Comparison of ENCODE assay signal across 20 cellular contexts in the genomic region with DNA sequence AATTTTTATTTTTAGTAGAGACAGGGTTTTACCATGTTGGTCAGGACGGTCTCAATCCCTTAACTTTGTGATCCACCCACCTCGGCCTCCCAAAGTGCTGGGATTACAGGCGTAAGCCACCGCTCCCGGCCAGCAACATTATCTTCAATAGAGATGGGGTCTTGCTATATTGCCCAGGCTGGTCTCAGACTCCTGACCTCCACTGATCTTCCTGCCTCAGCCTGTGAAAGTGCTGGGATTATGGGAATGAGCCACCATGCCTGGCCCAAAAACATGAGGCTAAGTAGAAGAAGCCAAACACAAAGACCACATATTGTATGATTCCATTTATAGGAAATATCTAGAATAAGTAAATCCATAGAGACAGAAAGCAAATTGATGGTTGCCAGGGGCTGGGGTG. TPM values are rescaled to one million over a fixed set of nuclear protein-coding genes. Genes with fewer than 3 reads are reported as not detected.
A peak's percentile ranks its signal among the peaks of the same experiment; 100 is the strongest.
DNase-seq lines count a peak whose midpoint lies in the region; ATAC-seq, FAIRE-seq and TF ChIP-seq lines count a peak whose summit lies in the region.
"Had no signal": no experiment of that assay in that cellular context is flagged by ENCODE, and none has a peak within 500 bp of the region (broad histone marks: within the 10 kb centered on the region; RNA-seq: fewer than 3 reads in every experiment).

No MANE protein-coding gene starts in this region.

- TF ChIP-seq POLR2A in A549 (IDR thresholded peaks at IDR 0.05; ENCODE audit: low read length) (no peak), spleen (IDR thresholded peaks at IDR 0.05) (no peak)

- POLR2A ChIA-PET in A549 (lab: Yijun Ruan, JAX) (interaction anchor here (0.9 kb wide), 1 partner anchor 9 kb away, joined by 6 read pairs; no protein-coding TSS in a partner anchor), WTC11 (lab: Charles Lee) (no interaction called here)

- H3K4me3 Mint-ChIP-seq in WTC11 (no peak overlapping the region), osteocyte (ENCODE audit: unreplicated experiment) (no peak overlapping the region)
- H3K4me3 Mint-ChIP-seq in activated naive CD4-positive, alpha-beta T cell treated with anti-CD3 and anti-CD28 coated beads for 36 hours, result no peak overlapping the region
- H3K4me3 Mint-ChIP-seq: B cell; CD4-positive, CD25-positive, alpha-beta regulatory T cell; CD8-positive, alpha-beta memory T cell; H9 had no signal

- H3K4me2 ChIP-seq in A549, result no peak overlapping the region

- H3K9me3 Mint-ChIP-seq in WTC11 (0 out of 2 replicates have a peak, but pooled peaks cover 3% of the 10 kb centered on the region), osteocyte (ENCODE audit: unreplicated experiment) (no peaks in the 10 kb centered on the region)
- H3K9me3 Mint-ChIP-seq in activated naive CD4-positive, alpha-beta T cell treated with anti-CD3 and anti-CD28 coated beads for 36 hours, result no peaks in the 10 kb centered on the region
- H3K9me3 Mint-ChIP-seq: CD8-positive, alpha-beta memory T cell; H9 had no signal

- TF ChIP-seq RAD21 in A549 (conservative IDR thresholded peaks at IDR 0.05 in 1 of 2, IDR thresholded peaks at IDR 0.05 in 1 of 2), result no peak

- no peaks in the 10 kb centered on the region for H3K27me3 Mint-ChIP-seq in WTC11 (ENCODE audit: low read depth)
- H3K27me3 Mint-ChIP-seq in osteocyte (ENCODE audit: unreplicated experiment), result no peaks in the 10 kb centered on the region
- no peaks in the 10 kb centered on the region for H3K27me3 Mint-ChIP-seq in activated naive CD4-positive, alpha-beta T cell treated with anti-CD3 and anti-CD28 coated beads for 36 hours (ENCODE audit: low read depth)
- H3K27me3 Mint-ChIP-seq: B cell; CD4-positive, CD25-positive, alpha-beta regulatory T cell had no signal

- no peak overlapping the region for H3K4me3 ChIP-seq in A549
- no peak overlapping the region for H3K4me3 ChIP-seq in kidney (ENCODE audit: low read length in 2 of 2)
- no peak overlapping the region for H3K4me3 ChIP-seq in spleen
- H3K4me3 ChIP-seq: GM12878 had no signal

- H3K36me3 ChIP-seq in kidney (ENCODE audit: control insufficient read depth in 1 of 2, insufficient read depth in 2 of 2, low read length in 2 of 2) (no peaks in the 10 kb centered on the region), spleen (no peaks in the 10 kb centered on the region)

- DNase-seq in A549 (ENCODE audit: low read depth in 1 of 2, low spot score in 1 of 2), result no peak
- DNase-seq in WTC11 (ENCODE audit: low spot score), result no peak
- DNase-seq in kidney, result peak; percentile 21
- peak; percentile 27 for DNase-seq in spleen
- DNase-seq in NCI-H2227 treated with DMSO at 0.1 percent for 48 hours (lab: John Stamatoyannopoulos, UW), result no peak
- no peak for DNase-seq in osteocyte (ENCODE audit: extremely low spot score, unreplicated experiment)
- DNase-seq in activated naive CD4-positive, alpha-beta T cell treated with anti-CD3 and anti-CD28 coated beads for 36 hours, result no peak
- DNase-seq: 8988T; C1 segment of cervical spinal cord; CD4-positive, CD25-positive, alpha-beta regulatory T cell; CD8-positive, alpha-beta memory T cell; COR-L47; DMS 273 treated with DMSO at 0.1 percent for 48 hours; DMS53; DND-41; EL; GOT3; H9 had no signal

- no peak overlapping the region for H3K9ac ChIP-seq in kidney (ENCODE audit: low read length in 2 of 2)

- TF ChIP-seq EP300 in A549 (IDR thresholded peaks at IDR 0.05), result no peak

- peaks cover 0 to 5% (median 0%) of the 10 kb centered on the region in 7 donors for H3K27me3 ChIP-seq in spleen (replicated peaks in 1 of 7)

- H3K27ac Mint-ChIP-seq in WTC11 (no peak overlapping the region), osteocyte (ENCODE audit: unreplicated experiment) (no peak overlapping the region)
- H3K27ac Mint-ChIP-seq in activated naive CD4-positive, alpha-beta T cell treated with anti-CD3 and anti-CD28 coated beads for 36 hours, result no peak overlapping the region
- H3K27ac Mint-ChIP-seq: B cell; CD4-positive, CD25-positive, alpha-beta regulatory T cell; CD8-positive, alpha-beta memory T cell; H9 had no signal

- CTCF ChIA-PET in A549 (lab: Yijun Ruan, JAX) (interaction anchor here (1.1 kb wide), 1 partner anchor 32 kb away, joined by 4 read pairs; no protein-coding TSS in a partner anchor), WTC11 (lab: Charles Lee) (no interaction called here)
- CTCF ChIA-PET in activated naive CD4-positive, alpha-beta T cell treated with anti-CD3 and anti-CD28 coated beads for 36 hours (lab: Charles Lee), result no interaction called here

- no peak for FAIRE-seq in A549 (lab: Jason Lieb, UNC)
- FAIRE-seq in kidney (lab: Jason Lieb, UNC), result no peak
- FAIRE-seq: GM12878 had no signal

- H3K27ac ChIP-seq in A549 (peak overlapping the region; percentile 3 to 20; a peak in 3 of 6 replicates), kidney (ENCODE audit: low read depth in 2 of 2, low read length in 2 of 2) (no peak overlapping the region), spleen (no peak overlapping the region)

- TF ChIP-seq CTCF in A549 (IDR thresholded peaks at IDR 0.05) (no peak), WTC11 (IDR thresholded peaks at IDR 0.05) (no peak), kidney (IDR thresholded peaks at IDR 0.05; ENCODE audit: borderline replicate concordance, extremely low read depth, insufficient read depth) (no peak), spleen (IDR thresholded peaks at IDR 0.05 in 8 of 11, conservative IDR thresholded peaks at IDR 0.05 in 3 of 11) (no peak), osteocyte (IDR thresholded peaks at IDR 0.05) (no peak)

- WGBS in A549 (ENCODE audit: missing lambda C conversion rate), result 92% methylated on average over 5 of the region's 5 CpGs
- WGBS in spleen, 5 donors, result 92 to 98% (median 94%) methylated on average over 5 of the region's 5 CpGs

- ATAC-seq in A549 (no peak), WTC11 (no peak)
- ATAC-seq: GM12878 had no signal

- H3K4me1 Mint-ChIP-seq in WTC11 (no peaks in the 10 kb centered on the region), osteocyte (ENCODE audit: unreplicated experiment) (peaks cover 13% of the 10 kb centered on the region)
- peaks cover 4% of the 10 kb centered on the region for H3K4me1 Mint-ChIP-seq in activated naive CD4-positive, alpha-beta T cell treated with anti-CD3 and anti-CD28 coated beads for 36 hours (ENCODE audit: low read depth)
- H3K4me1 Mint-ChIP-seq: B cell; CD4-positive, CD25-positive, alpha-beta regulatory T cell; CD8-positive, alpha-beta memory T cell had no signal

- intact Hi-C loops in kidney (cut with DNase I), result no loop called here
- intact Hi-C loops in spleen (cut with DNase I; ENCODE audit: low total_unique reads), result no loop called here
- intact Hi-C loops in activated naive CD4-positive, alpha-beta T cell treated with anti-CD3 and anti-CD28 coated beads for 36 hours (cut with micrococcal nuclease), result no loop called here

- H3K36me3 Mint-ChIP-seq in WTC11, result no peaks in the 10 kb centered on the region
- H3K36me3 Mint-ChIP-seq in osteocyte (ENCODE audit: unreplicated experiment), result no peaks in the 10 kb centered on the region
- H3K36me3 Mint-ChIP-seq in activated naive CD4-positive, alpha-beta T cell treated with anti-CD3 and anti-CD28 coated beads for 36 hours (ENCODE audit: low read depth), result no peaks in the 10 kb centered on the region
- H3K36me3 Mint-ChIP-seq: CD4-positive, CD25-positive, alpha-beta regulatory T cell; CD8-positive, alpha-beta memory T cell had no signal

- no peaks in the 10 kb centered on the region for H3K9me3 ChIP-seq in A549
- H3K9me3 ChIP-seq in kidney (ENCODE audit: control insufficient read depth in 1 of 2, low read length in 2 of 2), result no peaks in the 10 kb centered on the region
- peaks cover 0 to 4% (median 0%) of the 10 kb centered on the region in 8 donors for H3K9me3 ChIP-seq in spleen

- H3K4me1 ChIP-seq in A549 (peaks cover 18% of the 10 kb centered on the region), kidney (ENCODE audit: control insufficient read depth in 1 of 2, insufficient read depth in 1 of 2, low read depth in 1 of 2, low read length in 2 of 2) (no peaks in the 10 kb centered on the region), spleen (no peaks in the 10 kb centered on the region)

TF ChIP-seq in A549, 52 proteins besides CTCF, POLR2A, EP300 and RAD21 (continues in another document):
- no peak for TF ChIP-seq SMC3 (IDR thresholded peaks at IDR 0.05)
- no peak for TF ChIP-seq JUN (IDR thresholded peaks at IDR 0.05)
- no peak for TF ChIP-seq CBX8 (IDR thresholded peaks at IDR 0.05)
- no peak for TF ChIP-seq TP53 (CRISPR knock-in tag; IDR thresholded peaks at IDR 0.05)
- TF ChIP-seq FOSB (CRISPR knock-in tag; IDR thresholded peaks at IDR 0.05), result no peak
- TF ChIP-seq HDAC2 (IDR thresholded peaks at IDR 0.05), result no peak

TF ChIP-seq in WTC11, 78 proteins besides CTCF, POLR2A, EP300 and RAD21:
- TF ChIP-seq MXD4 (CRISPR knock-in tag; IDR thresholded peaks at IDR 0.05; ENCODE audit: borderline replicate concordance) (no peak), ZNF121 (CRISPR knock-in tag; IDR thresholded peaks at IDR 0.05) (peak; percentile 77)

RNA-seq across cellular contexts. Expression of a gene that starts 19.1 kb away (rescaled TPM):
- polyA plus RNA-seq in A549 (2011; rRNA removed) (15.5 and 18.6 TPM in 2 replicates), A549 (2017; fragmentation: RNase III; extraction: RNeasy Plus Mini Kit Qiagen cat#74134 plus additional on column Dnase treatment) (22.0 to 24.2 TPM (median 22.9 TPM) in 3 replicates), kidney (ENCODE audit: insufficient read depth, low read depth, low replicate concordance) (9.1 TPM), spleen (1 to 10 TPM; 2.5 to 4.8 (median 3.5) TPM)
- 30.6 and 31.2 TPM in 2 replicates for polyA plus RNA-seq in A549 (2012; cell fraction: cytosol; rRNA removed)
- 86.5 and 97.8 TPM in 2 replicates for polyA plus RNA-seq in A549 (2012; cell fraction: nucleus; rRNA removed)
- polyA minus RNA-seq in A549 (2011; rRNA and poly(A)+ RNA removed), result 12.8 and 15.3 TPM in 2 replicates
- total RNA-seq in WTC11 (2021) (11.8 to 13.2 TPM (median 12.5 TPM) in 3 replicates), kidney (18.5 TPM), spleen (10 to 100 TPM in 6 of 7 donors, 1 to 10 TPM in 1; 9.6 to 28.1 (median 21.0) TPM), osteocyte (63.9 and 66.6 TPM in 2 replicates)
- total RNA-seq in activated naive CD4-positive, alpha-beta T cell treated with anti-CD3 and anti-CD28 coated beads for 36 hours, result 1 to 10 TPM; 1.1 TPM

RNA-seq across cellular contexts. Expression of a gene that starts 57.2 kb away (rescaled TPM):
- polyA plus RNA-seq in A549 (2011; rRNA removed) (33.0 and 34.3 TPM in 2 replicates), A549 (2017; fragmentation: RNase III; extraction: RNeasy Plus Mini Kit Qiagen cat#74134 plus additional on column Dnase treatment) (12.9 to 14.0 TPM (median 13.2 TPM) in 3 replicates), kidney (ENCODE audit: insufficient read depth, low read depth, low replicate concordance) (11.8 TPM), spleen (10 to 100 TPM in 2 of 3 donors, 1 to 10 TPM in 1; 6.3 to 10.3 (median 10.2) TPM)
- 12.3 and 13.4 TPM in 2 replicates for polyA plus RNA-seq in A549 (2012; cell fraction: cytosol; rRNA removed)
- 5.5 TPM in 2 replicates for polyA plus RNA-seq in A549 (2012; cell fraction: nucleus; rRNA removed)
- polyA minus RNA-seq in A549 (2011; rRNA and poly(A)+ RNA removed), result 17.2 and 17.6 TPM in 2 replicates
- total RNA-seq in WTC11 (2021) (20.0 to 22.5 TPM (median 21.6 TPM) in 3 replicates), kidney (11.6 TPM), spleen (10 to 100 TPM; 10.5 to 14.6 (median 12.2) TPM), osteocyte (23.0 and 27.7 TPM in 2 replicates)
- total RNA-seq in activated naive CD4-positive, alpha-beta T cell treated with anti-CD3 and anti-CD28 coated beads for 36 hours, result 10 to 100 TPM in 1 of 2 experiments, 1 to 10 TPM in 1; 8.1 to 14.7 TPM

Comparison
In these comparisons a context has a peak if more than half of its experiments do, and no peak if none do; other contexts are left out.
1. DNase-seq: peak in kidney (single experiment) and spleen (single experiment); none in A549 (0 of 2), WTC11 (single experiment), NCI-H2227 treated with DMSO at 0.1 percent for 48 hours (single experiment), osteocyte (single experiment) and activated naive CD4-positive, alpha-beta T cell treated with anti-CD3 and anti-CD28 coated beads for 36 hours (single experiment).
2. H3K27ac ChIP-seq: peak in A549 (2 of 2); none in kidney (0 of 2) and spleen (0 of 8).